1 cellular context compared by ENCODE assay signal in the genomic region with DNA sequence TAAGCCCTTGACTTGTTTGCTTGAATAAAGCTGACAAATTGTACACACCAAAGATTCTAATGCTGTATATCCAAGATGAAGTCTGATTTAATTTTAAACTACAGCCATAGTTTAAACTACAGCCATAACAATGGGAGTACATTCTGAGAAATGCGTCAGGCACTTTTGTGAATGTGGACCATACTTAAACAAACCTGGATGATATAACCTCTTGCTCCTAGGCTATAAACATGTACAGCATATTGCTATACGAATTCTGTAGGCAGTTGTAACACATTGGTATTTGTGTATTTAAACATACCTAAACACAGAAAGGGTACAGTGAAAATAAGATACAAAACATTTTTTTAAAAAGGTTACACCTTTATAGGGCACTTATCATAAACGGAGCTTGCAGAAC.
TF ChIP-seq lines count a peak whose summit lies in the region.

No MANE protein-coding gene starts in this region.

TF ChIP-seq in WTC11, 78 proteins besides CTCF, POLR2A, EP300 and RAD21 (continued from another document):
- no peak for TF ChIP-seq CBFB (CRISPR knock-in tag; IDR thresholded peaks at IDR 0.05; ENCODE audit: low read depth)
- TF ChIP-seq MYBL2 (CRISPR knock-in tag; IDR thresholded peaks at IDR 0.05) = no peak
- TF ChIP-seq, protein P1, sequence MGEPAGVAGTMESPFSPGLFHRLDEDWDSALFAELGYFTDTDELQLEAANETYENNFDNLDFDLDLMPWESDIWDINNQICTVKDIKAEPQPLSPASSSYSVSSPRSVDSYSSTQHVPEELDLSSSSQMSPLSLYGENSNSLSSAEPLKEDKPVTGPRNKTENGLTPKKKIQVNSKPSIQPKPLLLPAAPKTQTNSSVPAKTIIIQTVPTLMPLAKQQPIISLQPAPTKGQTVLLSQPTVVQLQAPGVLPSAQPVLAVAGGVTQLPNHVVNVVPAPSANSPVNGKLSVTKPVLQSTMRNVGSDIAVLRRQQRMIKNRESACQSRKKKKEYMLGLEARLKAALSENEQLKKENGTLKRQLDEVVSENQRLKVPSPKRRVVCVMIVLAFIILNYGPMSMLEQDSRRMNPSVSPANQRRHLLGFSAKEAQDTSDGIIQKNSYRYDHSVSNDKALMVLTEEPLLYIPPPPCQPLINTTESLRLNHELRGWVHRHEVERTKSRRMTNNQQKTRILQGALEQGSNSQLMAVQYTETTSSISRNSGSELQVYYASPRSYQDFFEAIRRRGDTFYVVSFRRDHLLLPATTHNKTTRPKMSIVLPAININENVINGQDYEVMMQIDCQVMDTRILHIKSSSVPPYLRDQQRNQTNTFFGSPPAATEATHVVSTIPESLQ (CRISPR knock-in tag; IDR thresholded peaks at IDR 0.05) = no peak
- no peak for TF ChIP-seq RORB (CRISPR knock-in tag; IDR thresholded peaks at IDR 0.05)
- no peak for TF ChIP-seq ZNF317 (CRISPR knock-in tag; IDR thresholded peaks at IDR 0.05; ENCODE audit: borderline replicate concordance, low read depth)
- TF ChIP-seq, protein P2, sequence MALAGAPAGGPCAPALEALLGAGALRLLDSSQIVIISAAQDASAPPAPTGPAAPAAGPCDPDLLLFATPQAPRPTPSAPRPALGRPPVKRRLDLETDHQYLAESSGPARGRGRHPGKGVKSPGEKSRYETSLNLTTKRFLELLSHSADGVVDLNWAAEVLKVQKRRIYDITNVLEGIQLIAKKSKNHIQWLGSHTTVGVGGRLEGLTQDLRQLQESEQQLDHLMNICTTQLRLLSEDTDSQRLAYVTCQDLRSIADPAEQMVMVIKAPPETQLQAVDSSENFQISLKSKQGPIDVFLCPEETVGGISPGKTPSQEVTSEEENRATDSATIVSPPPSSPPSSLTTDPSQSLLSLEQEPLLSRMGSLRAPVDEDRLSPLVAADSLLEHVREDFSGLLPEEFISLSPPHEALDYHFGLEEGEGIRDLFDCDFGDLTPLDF (CRISPR knock-in tag; IDR thresholded peaks at IDR 0.05) = no peak
- TF ChIP-seq, protein P3, sequence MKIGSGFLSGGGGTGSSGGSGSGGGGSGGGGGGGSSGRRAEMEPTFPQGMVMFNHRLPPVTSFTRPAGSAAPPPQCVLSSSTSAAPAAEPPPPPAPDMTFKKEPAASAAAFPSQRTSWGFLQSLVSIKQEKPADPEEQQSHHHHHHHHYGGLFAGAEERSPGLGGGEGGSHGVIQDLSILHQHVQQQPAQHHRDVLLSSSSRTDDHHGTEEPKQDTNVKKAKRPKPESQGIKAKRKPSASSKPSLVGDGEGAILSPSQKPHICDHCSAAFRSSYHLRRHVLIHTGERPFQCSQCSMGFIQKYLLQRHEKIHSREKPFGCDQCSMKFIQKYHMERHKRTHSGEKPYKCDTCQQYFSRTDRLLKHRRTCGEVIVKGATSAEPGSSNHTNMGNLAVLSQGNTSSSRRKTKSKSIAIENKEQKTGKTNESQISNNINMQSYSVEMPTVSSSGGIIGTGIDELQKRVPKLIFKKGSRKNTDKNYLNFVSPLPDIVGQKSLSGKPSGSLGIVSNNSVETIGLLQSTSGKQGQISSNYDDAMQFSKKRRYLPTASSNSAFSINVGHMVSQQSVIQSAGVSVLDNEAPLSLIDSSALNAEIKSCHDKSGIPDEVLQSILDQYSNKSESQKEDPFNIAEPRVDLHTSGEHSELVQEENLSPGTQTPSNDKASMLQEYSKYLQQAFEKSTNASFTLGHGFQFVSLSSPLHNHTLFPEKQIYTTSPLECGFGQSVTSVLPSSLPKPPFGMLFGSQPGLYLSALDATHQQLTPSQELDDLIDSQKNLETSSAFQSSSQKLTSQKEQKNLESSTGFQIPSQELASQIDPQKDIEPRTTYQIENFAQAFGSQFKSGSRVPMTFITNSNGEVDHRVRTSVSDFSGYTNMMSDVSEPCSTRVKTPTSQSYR (CRISPR knock-in tag; IDR thresholded peaks at IDR 0.05) = no peak
- no peak for TF ChIP-seq TEAD4 (CRISPR knock-in tag; IDR thresholded peaks at IDR 0.05)
- no peak for TF ChIP-seq GRHL2 (CRISPR knock-in tag; IDR thresholded peaks at IDR 0.05; ENCODE audit: insufficient replicate concordance, severe bottlenecking)
- TF ChIP-seq, protein P4, sequence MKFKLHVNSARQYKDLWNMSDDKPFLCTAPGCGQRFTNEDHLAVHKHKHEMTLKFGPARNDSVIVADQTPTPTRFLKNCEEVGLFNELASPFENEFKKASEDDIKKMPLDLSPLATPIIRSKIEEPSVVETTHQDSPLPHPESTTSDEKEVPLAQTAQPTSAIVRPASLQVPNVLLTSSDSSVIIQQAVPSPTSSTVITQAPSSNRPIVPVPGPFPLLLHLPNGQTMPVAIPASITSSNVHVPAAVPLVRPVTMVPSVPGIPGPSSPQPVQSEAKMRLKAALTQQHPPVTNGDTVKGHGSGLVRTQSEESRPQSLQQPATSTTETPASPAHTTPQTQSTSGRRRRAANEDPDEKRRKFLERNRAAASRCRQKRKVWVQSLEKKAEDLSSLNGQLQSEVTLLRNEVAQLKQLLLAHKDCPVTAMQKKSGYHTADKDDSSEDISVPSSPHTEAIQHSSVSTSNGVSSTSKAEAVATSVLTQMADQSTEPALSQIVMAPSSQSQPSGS (CRISPR knock-in tag; IDR thresholded peaks at IDR 0.05; ENCODE audit: borderline replicate concordance, low read depth) = no peak
- no peak for TF ChIP-seq ZNF423 (CRISPR knock-in tag; IDR thresholded peaks at IDR 0.05)
- no peak for TF ChIP-seq FOXP4 (CRISPR knock-in tag; IDR thresholded peaks at IDR 0.05)
- no peak for TF ChIP-seq FOXJ3 (CRISPR knock-in tag; IDR thresholded peaks at IDR 0.05; ENCODE audit: borderline replicate concordance)
- TF ChIP-seq, protein P5, sequence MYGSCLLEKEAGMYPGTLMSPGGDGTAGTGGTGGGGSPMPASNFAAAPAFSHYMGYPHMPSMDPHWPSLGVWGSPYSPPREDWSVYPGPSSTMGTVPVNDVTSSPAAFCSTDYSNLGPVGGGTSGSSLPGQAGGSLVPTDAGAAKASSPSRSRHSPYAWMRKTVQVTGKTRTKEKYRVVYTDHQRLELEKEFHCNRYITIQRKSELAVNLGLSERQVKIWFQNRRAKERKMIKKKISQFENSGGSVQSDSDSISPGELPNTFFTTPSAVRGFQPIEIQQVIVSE (CRISPR knock-in tag; IDR thresholded peaks at IDR 0.05; ENCODE audit: borderline replicate concordance) = no peak
- no peak for TF ChIP-seq ZNF532 (CRISPR knock-in tag; IDR thresholded peaks at IDR 0.05; ENCODE audit: borderline replicate concordance)
TF ChIP-seq in WTC11: peak in this region for 0.
